ENCODE assay signal across 16 cellular contexts in the genomic region with DNA sequence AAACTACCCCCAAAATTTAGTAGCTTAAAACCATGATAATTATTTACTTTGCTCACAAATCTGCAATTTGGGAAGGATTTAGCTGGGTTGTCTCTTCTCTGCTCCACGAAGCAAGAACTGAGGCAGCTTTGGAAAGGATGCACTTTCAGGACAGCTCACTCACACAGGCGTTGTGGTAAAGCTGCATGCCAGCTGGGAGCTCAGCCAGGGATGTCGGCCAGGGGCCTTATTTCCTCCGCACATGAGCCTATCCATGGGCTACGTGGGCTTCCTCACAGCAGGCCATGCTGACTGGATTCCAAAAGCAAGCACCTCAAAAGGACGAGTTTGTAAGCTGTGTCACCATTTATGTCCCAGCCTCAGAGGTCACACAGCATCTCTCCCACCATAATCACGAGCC.
DNase-seq lines count a peak whose midpoint lies in the region; ATAC-seq and TF ChIP-seq lines count a peak whose summit lies in the region.
"Had no signal": no experiment of that assay in that cellular context is flagged by ENCODE, and none has a peak within 500 bp of the region (broad histone marks: within the 10 kb centered on the region; RNA-seq: fewer than 3 reads in every experiment).

No MANE protein-coding gene starts in this region.

- peaks cover 32% of the 10 kb centered on the region for H3K27me3 ChIP-seq in left ventricle myocardium inferior (ENCODE audit: low read depth)
- H3K27me3 ChIP-seq in MG63, result no peaks in the 10 kb centered on the region
- H3K27me3 ChIP-seq in hepatocyte, result no peaks in the 10 kb centered on the region

- no peak overlapping the region for H2AFZ ChIP-seq in hepatocyte

- ATAC-seq in left cardiac atrium, result no peak
- ATAC-seq: GM12878 had no signal

- H3K9me2 ChIP-seq in hepatocyte (replicated peaks; ENCODE audit: insufficient read depth), result no peaks in the 10 kb centered on the region

- WGBS in hepatocyte (ENCODE audit: low lambda C conversion rate, missing lambda C conversion rate), result 68% methylated on average over 7 of the region's 7 CpGs

- H3K4me2 ChIP-seq in hepatocyte, result no peak overlapping the region

- H3K79me2 ChIP-seq in hepatocyte, result no peaks in the 10 kb centered on the region

- H4K20me1 ChIP-seq in hepatocyte (ENCODE audit: insufficient read depth, poor library complexity, severe bottlenecking), result no peaks in the 10 kb centered on the region

- H3K4me3 ChIP-seq in left ventricle myocardium inferior (no peak overlapping the region), MG63 (no peak overlapping the region), hepatocyte (no peak overlapping the region)
- H3K4me3 ChIP-seq: GM12878 had no signal

- H3K9me3 ChIP-seq in left ventricle myocardium inferior (replicated peaks) (no peaks in the 10 kb centered on the region), MG63 (no peaks in the 10 kb centered on the region), hepatocyte (ENCODE audit: low read depth) (no peaks in the 10 kb centered on the region)

- no peak for TF ChIP-seq CTCF in left ventricle myocardium inferior (IDR thresholded peaks at IDR 0.05; ENCODE audit: borderline replicate concordance)
- no peak for TF ChIP-seq CTCF in hepatocyte (IDR thresholded peaks at IDR 0.05; ENCODE audit: poor library complexity)

- intact Hi-C loops in left cardiac atrium (cut with DNase I), result no loop called here
- intact Hi-C loops in left ventricle myocardium inferior (cut with micrococcal nuclease), result no loop called here
- intact Hi-C loops in posterior vena cava (cut with DNase I), result no loop called here

- H3K4me1 ChIP-seq in left ventricle myocardium inferior, result no peaks in the 10 kb centered on the region
- no peaks in the 10 kb centered on the region for H3K4me1 ChIP-seq in hepatocyte (ENCODE audit: insufficient read depth)

- H3K27ac ChIP-seq in left ventricle myocardium inferior (replicated peaks) (no peak overlapping the region), hepatocyte (no peak overlapping the region)

- DNase-seq in left cardiac atrium (peak; percentile 31), left ventricle myocardium inferior (no peak), MG63 (peak; percentile 91), astrocyte of the hippocampus (ENCODE audit: low read depth, low spot score) (peak; percentile 6), posterior vena cava (ENCODE audit: low spot score) (peak; percentile 82), SW 1271 (lab: John Stamatoyannopoulos, UW) (no peak), hepatocyte (ENCODE audit: low spot score) (no peak), NCI-H526 treated with DMSO at 0.1 percent for 48 hours (lab: John Stamatoyannopoulos, UW) (no peak)
- DNase-seq: 8988T; C1 segment of cervical spinal cord; Calu3; CD4-positive, alpha-beta T cell; DMS 273 treated with DMSO at 0.1 percent for 48 hours; GOT3; H9 had no signal

- H3K36me3 ChIP-seq in left ventricle myocardium inferior, result no peaks in the 10 kb centered on the region
- no peaks in the 10 kb centered on the region for H3K36me3 ChIP-seq in MG63
- no peaks in the 10 kb centered on the region for H3K36me3 ChIP-seq in hepatocyte (replicated peaks; ENCODE audit: insufficient read depth, low read depth)

Comparison
In these comparisons a context has a peak if more than half of its experiments do, and no peak if none do; other contexts are left out.
1. DNase-seq: peak in left cardiac atrium (single experiment), MG63 (single experiment), astrocyte of the hippocampus (single experiment) and posterior vena cava (single experiment); none in left ventricle myocardium inferior (single experiment), SW 1271 (0 of 2), hepatocyte (single experiment) and NCI-H526 treated with DMSO at 0.1 percent for 48 hours (single experiment).